Comparison of ENCODE assay signal across 8 cellular contexts in genomic region chr1:28296401-28297220, GRCh38. TPM values are rescaled to one million over a fixed set of nuclear protein-coding genes. Genes with fewer than 3 reads are reported as not detected.
DNase-seq lines count a peak whose midpoint lies in the region; ATAC-seq and TF ChIP-seq lines count a peak whose summit lies in the region.

No MANE protein-coding gene starts in this region.

- intact Hi-C loops in mucosa of descending colon (cut with DNase I, micrococcal nuclease), result no loop called here

- H3K4me1 ChIP-seq in BE2C (no peaks in the 10 kb centered on the region; the same call in 1 of the 2 replicates), duodenal mucosa (ENCODE audit: control insufficient read depth in 1 of 2, insufficient read depth in 2 of 2, low read length in 2 of 2) (peaks cover 8% of the 10 kb centered on the region in 2 donors), mucosa of descending colon (ENCODE audit: low read depth) (peaks cover 8% of the 10 kb centered on the region)

- H3K9ac ChIP-seq in duodenal mucosa (ENCODE audit: low read depth in 1 of 2, low read length in 2 of 2), result no peak overlapping the region

- ATAC-seq in mucosa of descending colon (peak; percentile 97), HG02642 (IDR thresholded peaks at IDR 0.05; ENCODE audit: poor library complexity, unreplicated experiment) (no peak), HG03521 (IDR thresholded peaks at IDR 0.05; ENCODE audit: unreplicated experiment) (no peak), HG03097 (IDR thresholded peaks at IDR 0.05; ENCODE audit: low FRiP score, unreplicated experiment) (no peak), HG02610 (IDR thresholded peaks at IDR 0.05; ENCODE audit: unreplicated experiment) (no peak)

- H3K27ac ChIP-seq in duodenal mucosa (ENCODE audit: low read depth, low read length), result peak overlapping the region; percentile 1

- peak overlapping the region; percentile 26; the same call in 1 of the 2 replicates for H3K4me3 ChIP-seq in BE2C (ENCODE audit: low read depth, low read length)
- H3K4me3 ChIP-seq in duodenal mucosa (ENCODE audit: low read depth in 1 of 2, low read length in 2 of 2), result peak overlapping the region; percentile 1 to 32
- no peak overlapping the region for H3K4me3 ChIP-seq in mucosa of descending colon

- TF ChIP-seq CTCF in BE2C (IDR thresholded peaks at IDR 0.05; ENCODE audit: low read depth, low read length) (no peak), mucosa of descending colon (IDR thresholded peaks at IDR 0.05) (no peak)

- H3K36me3 ChIP-seq in BE2C (no peaks in the 10 kb centered on the region), duodenal mucosa (ENCODE audit: control insufficient read depth in 1 of 2, insufficient read depth in 2 of 2, low read length in 2 of 2) (no peaks in the 10 kb centered on the region), mucosa of descending colon (ENCODE audit: low read depth) (no peaks in the 10 kb centered on the region)

- peak; percentile 19 for DNase-seq in BE2C
- DNase-seq in NCI-H146 (lab: John Stamatoyannopoulos, UW), result peak; percentile 51
- peak; percentile 78 to 85 (median 81) for DNase-seq in mucosa of descending colon

- H3K9me3 ChIP-seq in BE2C, result no peaks in the 10 kb centered on the region
- H3K9me3 ChIP-seq in duodenal mucosa (ENCODE audit: control insufficient read depth in 1 of 2, low read length in 2 of 2), result no peaks in the 10 kb centered on the region
- H3K9me3 ChIP-seq in mucosa of descending colon, result no peaks in the 10 kb centered on the region

- H3K27me3 ChIP-seq in BE2C (no peaks in the 10 kb centered on the region), duodenal mucosa (ENCODE audit: control insufficient read depth in 1 of 2, insufficient read depth in 2 of 2, low read length in 2 of 2) (no peaks in the 10 kb centered on the region)

RNA-seq across cellular contexts. Expression of gene MED18, which starts 32.2 kb away (rescaled TPM):
- polyA plus RNA-seq in BE2C (2012; ENCODE audit: insufficient read depth, insufficient read length, low read depth), result 29.9 TPM
- total RNA-seq in mucosa of descending colon, result 10 to 100 TPM; 20.8 to 33.0 (median 23.7) TPM

RNA-seq across cellular contexts. Expression of gene SESN2, which starts 37.3 kb away (rescaled TPM):
- 15.3 TPM for polyA plus RNA-seq in BE2C (2012; ENCODE audit: insufficient read depth, insufficient read length, low read depth)
- total RNA-seq in mucosa of descending colon, result 10 to 100 TPM; 20.4 to 32.3 (median 27.6) TPM

Comparison
In these comparisons a context has a peak if more than half of its experiments do, and no peak if none do; other contexts are left out.
1. DNase-seq: peak in every context shown above with its lines; median percentile 81 in mucosa of descending colon; 51 in NCI-H146; 19 in BE2C.